8 cellular contexts compared by ENCODE assay signal in the genomic region with DNA sequence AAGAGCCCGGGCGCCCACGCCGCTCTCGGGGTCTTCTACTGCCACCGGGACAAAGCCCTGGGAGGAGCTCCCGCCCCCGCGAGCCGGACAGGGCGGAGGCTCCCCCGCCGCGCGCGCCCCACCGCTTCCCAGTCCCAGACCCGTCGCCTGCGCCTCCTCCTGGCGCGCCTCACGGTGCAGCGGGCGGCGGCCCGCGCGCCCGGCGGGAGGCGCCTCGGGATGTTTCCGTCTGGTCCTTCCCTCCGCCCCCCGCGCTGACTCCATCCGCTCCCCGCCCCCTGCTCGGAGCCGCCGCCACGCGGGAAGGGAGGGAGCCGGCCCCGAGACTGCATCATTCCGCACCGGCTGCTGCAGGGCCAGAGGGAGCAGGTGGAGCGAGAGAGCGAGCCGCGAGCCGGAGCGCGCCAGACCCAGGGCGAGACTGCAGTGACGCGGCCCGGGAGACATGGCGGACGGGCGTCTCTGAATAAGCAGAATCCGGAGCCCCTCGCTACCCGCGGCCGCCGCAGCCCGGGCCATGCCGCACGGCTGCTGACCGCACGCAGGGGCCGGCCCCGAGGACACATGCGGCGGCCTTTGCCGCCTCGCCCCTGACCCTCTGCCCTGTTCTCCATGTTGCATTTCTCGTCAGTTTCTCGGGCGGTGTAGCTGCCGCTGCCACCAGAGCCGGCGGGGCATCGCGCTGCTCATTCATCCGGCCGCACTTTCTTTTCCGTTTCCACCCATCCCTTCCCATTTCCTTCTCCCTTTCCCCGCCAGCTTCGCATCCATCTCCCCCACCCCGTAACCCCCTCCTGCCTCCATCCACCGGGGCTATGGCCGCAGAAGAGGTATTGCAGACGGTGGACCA. TPM values are rescaled to one million over a fixed set of nuclear protein-coding genes. Genes with fewer than 3 reads are reported as not detected.
A peak's percentile ranks its signal among the peaks of the same experiment; 100 is the strongest.
DNase-seq lines count a peak whose midpoint lies in the region; ATAC-seq and TF ChIP-seq lines count a peak whose summit lies in the region.

A gene (plus strand): TSS at position 331 of the 850 bp plus-strand sequence. CDS start 485 bp downstream, at position 816.

- TF ChIP-seq CTCF in kidney epithelial cell (IDR thresholded peaks at IDR 0.05; ENCODE audit: insufficient read depth, low read length, poor library complexity, severe bottlenecking): no peak

- ATAC-seq in GM18870 (IDR thresholded peaks at IDR 0.05; ENCODE audit: unreplicated experiment) (peak; percentile 64), HG03108 (IDR thresholded peaks at IDR 0.05; ENCODE audit: unreplicated experiment) (peak; percentile 85)

- peak within 1 kb of the TSS; percentile 80 for H3K4me3 ChIP-seq in kidney epithelial cell (ENCODE audit: low read depth, low read length)

- DNase-seq in AG08396 (ENCODE audit: low spot score) (peak; percentile 94), NCI-H345 (lab: John Stamatoyannopoulos, UW) (peak; percentile 81), cerebellar nuclear complex (lab: John Stamatoyannopoulos, UW) (peak; percentile 69 to 76), kidney epithelial cell (ENCODE audit: low read depth) (peak; percentile 52)
- DNase-seq in activated CD4-positive, alpha-beta T cell treated with anti-CD3 and anti-CD28 coated beads for 1 hour: peak; percentile 56
- DNase-seq in stimulated activated CD4-positive, alpha-beta T cell treated with anti-CD3 and anti-CD28 coated beads, Interleukin-15, amount 100 ng/mL, for 48 hours (ENCODE audit: low read depth in 2 of 2): peak; percentile 56 to 72

- no peaks in the 10 kb centered on the region for H3K36me3 ChIP-seq in kidney epithelial cell (ENCODE audit: control insufficient read depth, insufficient read depth, low read length)

- no peaks in the 10 kb centered on the region for H3K27me3 ChIP-seq in kidney epithelial cell (ENCODE audit: control insufficient read depth, insufficient read depth, low read length)

RNA-seq across cellular contexts. Expression of the gene that starts here (rescaled TPM):
- 13.1 and 14.5 TPM in 2 replicates for total RNA-seq in kidney epithelial cell

Comparison
In these comparisons a context has a peak if more than half of its experiments do, and no peak if none do; other contexts are left out.
1. Peak in every context shown above with its lines: DNase-seq, ATAC-seq and H3K4me3 ChIP-seq.